ENCODE assay signal across 1 cellular context in genomic region chr9:137618105-137619067, GRCh38.
A peak's percentile ranks its signal among the peaks of the same experiment; 100 is the strongest.
TF ChIP-seq lines count a peak whose summit lies in the region.

Gene EHMT1, plus strand, starts transcription at chr9:137619005. Its CDS starts 24 bp downstream, at chr9:137619029.

TF ChIP-seq in HepG2, 621 proteins besides CTCF, POLR2A, EP300 and RAD21 (continued from another document and continues in another):
- TF ChIP-seq, protein P1, sequence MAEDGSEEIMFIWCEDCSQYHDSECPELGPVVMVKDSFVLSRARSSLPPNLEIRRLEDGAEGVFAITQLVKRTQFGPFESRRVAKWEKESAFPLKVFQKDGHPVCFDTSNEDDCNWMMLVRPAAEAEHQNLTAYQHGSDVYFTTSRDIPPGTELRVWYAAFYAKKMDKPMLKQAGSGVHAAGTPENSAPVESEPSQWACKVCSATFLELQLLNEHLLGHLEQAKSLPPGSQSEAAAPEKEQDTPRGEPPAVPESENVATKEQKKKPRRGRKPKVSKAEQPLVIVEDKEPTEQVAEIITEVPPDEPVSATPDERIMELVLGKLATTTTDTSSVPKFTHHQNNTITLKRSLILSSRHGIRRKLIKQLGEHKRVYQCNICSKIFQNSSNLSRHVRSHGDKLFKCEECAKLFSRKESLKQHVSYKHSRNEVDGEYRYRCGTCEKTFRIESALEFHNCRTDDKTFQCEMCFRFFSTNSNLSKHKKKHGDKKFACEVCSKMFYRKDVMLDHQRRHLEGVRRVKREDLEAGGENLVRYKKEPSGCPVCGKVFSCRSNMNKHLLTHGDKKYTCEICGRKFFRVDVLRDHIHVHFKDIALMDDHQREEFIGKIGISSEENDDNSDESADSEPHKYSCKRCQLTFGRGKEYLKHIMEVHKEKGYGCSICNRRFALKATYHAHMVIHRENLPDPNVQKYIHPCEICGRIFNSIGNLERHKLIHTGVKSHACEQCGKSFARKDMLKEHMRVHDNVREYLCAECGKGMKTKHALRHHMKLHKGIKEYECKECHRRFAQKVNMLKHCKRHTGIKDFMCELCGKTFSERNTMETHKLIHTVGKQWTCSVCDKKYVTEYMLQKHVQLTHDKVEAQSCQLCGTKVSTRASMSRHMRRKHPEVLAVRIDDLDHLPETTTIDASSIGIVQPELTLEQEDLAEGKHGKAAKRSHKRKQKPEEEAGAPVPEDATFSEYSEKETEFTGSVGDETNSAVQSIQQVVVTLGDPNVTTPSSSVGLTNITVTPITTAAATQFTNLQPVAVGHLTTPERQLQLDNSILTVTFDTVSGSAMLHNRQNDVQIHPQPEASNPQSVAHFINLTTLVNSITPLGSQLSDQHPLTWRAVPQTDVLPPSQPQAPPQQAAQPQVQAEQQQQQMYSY (CRISPR knock-in tag; IDR thresholded peaks at IDR 0.05), result peak; percentile 35; the same call in 1 of the 2 replicates
- TF ChIP-seq PCBP2 (optimal IDR thresholded peaks at IDR 0.05; ENCODE audit: low read depth, low read length, poor library complexity, severe bottlenecking), result no peak
- no peak for TF ChIP-seq ZFP41 (CRISPR knock-in tag; IDR thresholded peaks at IDR 0.05; ENCODE audit: borderline replicate concordance)
- no peak for TF ChIP-seq CBX2 (IDR thresholded peaks at IDR 0.05; ENCODE audit: low read depth, low read length)
- no peak for TF ChIP-seq CBX2 (CRISPR knock-in tag; IDR thresholded peaks at IDR 0.05; ENCODE audit: low read depth)
- TF ChIP-seq REL (CRISPR knock-in tag; conservative IDR thresholded peaks at IDR 0.05), result no peak
- peak; percentile 63; the same call in 1 of the 2 replicates for TF ChIP-seq MAZ (IDR thresholded peaks at IDR 0.05; ENCODE audit: borderline replicate concordance, low read depth, low read length)
- TF ChIP-seq MAZ (CRISPR knock-in tag; IDR thresholded peaks at IDR 0.05; ENCODE audit: low read depth), result peak; percentile 91
- peak; percentile 38; the same call in 1 of the 2 replicates for TF ChIP-seq HNF1B (CRISPR knock-in tag; IDR thresholded peaks at IDR 0.05)
- no peak; the same call in 1 of the 2 replicates for TF ChIP-seq ARNTL (CRISPR knock-in tag; IDR thresholded peaks at IDR 0.05)
- no peak for TF ChIP-seq ZNF530 (CRISPR knock-in tag; IDR thresholded peaks at IDR 0.05; ENCODE audit: low read depth)
- TF ChIP-seq TFAP4 (IDR thresholded peaks at IDR 0.05; ENCODE audit: borderline replicate concordance, low read depth), result no peak
- TF ChIP-seq IKZF1 (IDR thresholded peaks at IDR 0.05), result no peak
- no peak for TF ChIP-seq ZNF720 (CRISPR knock-in tag; IDR thresholded peaks at IDR 0.05)
- no peak for TF ChIP-seq CREB1 (IDR thresholded peaks at IDR 0.05)
- TF ChIP-seq CREB1 (CRISPR knock-in tag; IDR thresholded peaks at IDR 0.05), result no peak
- TF ChIP-seq ZUFSP (CRISPR knock-in tag; IDR thresholded peaks at IDR 0.05; ENCODE audit: borderline replicate concordance), result no peak
- TF ChIP-seq ETV6 (CRISPR knock-in tag; conservative IDR thresholded peaks at IDR 0.05), result peak; percentile 63; the same call in 1 of the 2 replicates
- TF ChIP-seq ZNF44 (CRISPR knock-in tag; IDR thresholded peaks at IDR 0.05), result peak; percentile 48; the same call in 1 of the 2 replicates
- peak; percentile 79 for TF ChIP-seq ZNF501 (CRISPR knock-in tag; IDR thresholded peaks at IDR 0.05)
- TF ChIP-seq, protein P2, sequence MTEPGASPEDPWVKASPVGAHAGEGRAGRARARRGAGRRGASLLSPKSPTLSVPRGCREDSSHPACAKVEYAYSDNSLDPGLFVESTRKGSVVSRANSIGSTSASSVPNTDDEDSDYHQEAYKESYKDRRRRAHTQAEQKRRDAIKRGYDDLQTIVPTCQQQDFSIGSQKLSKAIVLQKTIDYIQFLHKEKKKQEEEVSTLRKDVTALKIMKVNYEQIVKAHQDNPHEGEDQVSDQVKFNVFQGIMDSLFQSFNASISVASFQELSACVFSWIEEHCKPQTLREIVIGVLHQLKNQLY (CRISPR knock-in tag; IDR thresholded peaks at IDR 0.05), result no peak
- no peak for TF ChIP-seq FOXJ3 (CRISPR knock-in tag; IDR thresholded peaks at IDR 0.05; ENCODE audit: borderline replicate concordance)
- no peak for TF ChIP-seq HOXA7 (CRISPR knock-in tag; IDR thresholded peaks at IDR 0.05)
- TF ChIP-seq HDAC1 (CRISPR knock-in tag; IDR thresholded peaks at IDR 0.05), result peak; percentile 66
- TF ChIP-seq, protein P3, sequence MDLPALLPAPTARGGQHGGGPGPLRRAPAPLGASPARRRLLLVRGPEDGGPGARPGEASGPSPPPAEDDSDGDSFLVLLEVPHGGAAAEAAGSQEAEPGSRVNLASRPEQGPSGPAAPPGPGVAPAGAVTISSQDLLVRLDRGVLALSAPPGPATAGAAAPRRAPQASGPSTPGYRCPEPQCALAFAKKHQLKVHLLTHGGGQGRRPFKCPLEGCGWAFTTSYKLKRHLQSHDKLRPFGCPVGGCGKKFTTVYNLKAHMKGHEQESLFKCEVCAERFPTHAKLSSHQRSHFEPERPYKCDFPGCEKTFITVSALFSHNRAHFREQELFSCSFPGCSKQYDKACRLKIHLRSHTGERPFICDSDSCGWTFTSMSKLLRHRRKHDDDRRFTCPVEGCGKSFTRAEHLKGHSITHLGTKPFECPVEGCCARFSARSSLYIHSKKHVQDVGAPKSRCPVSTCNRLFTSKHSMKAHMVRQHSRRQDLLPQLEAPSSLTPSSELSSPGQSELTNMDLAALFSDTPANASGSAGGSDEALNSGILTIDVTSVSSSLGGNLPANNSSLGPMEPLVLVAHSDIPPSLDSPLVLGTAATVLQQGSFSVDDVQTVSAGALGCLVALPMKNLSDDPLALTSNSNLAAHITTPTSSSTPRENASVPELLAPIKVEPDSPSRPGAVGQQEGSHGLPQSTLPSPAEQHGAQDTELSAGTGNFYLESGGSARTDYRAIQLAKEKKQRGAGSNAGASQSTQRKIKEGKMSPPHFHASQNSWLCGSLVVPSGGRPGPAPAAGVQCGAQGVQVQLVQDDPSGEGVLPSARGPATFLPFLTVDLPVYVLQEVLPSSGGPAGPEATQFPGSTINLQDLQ (CRISPR knock-in tag; IDR thresholded peaks at IDR 0.05), result 0 out of 2 replicates have a peak, but pooled peaks have one; percentile 57
- TF ChIP-seq ZNF629 (CRISPR knock-in tag; conservative IDR thresholded peaks at IDR 0.05), result no peak
- 0 out of 2 replicates have a peak, but pooled peaks have one; percentile 41 for TF ChIP-seq MED1 (CRISPR knock-in tag; IDR thresholded peaks at IDR 0.05)
- peak; percentile 88 for TF ChIP-seq ZNF225 (CRISPR knock-in tag; IDR thresholded peaks at IDR 0.05)
- TF ChIP-seq RXRB (CRISPR knock-in tag; IDR thresholded peaks at IDR 0.05; ENCODE audit: borderline replicate concordance), result peak; percentile 27; the same call in 1 of the 2 replicates
- TF ChIP-seq ZHX1 (CRISPR knock-in tag; IDR thresholded peaks at IDR 0.05; ENCODE audit: low read depth), result no peak
- TF ChIP-seq ZNF678 (CRISPR knock-in tag; IDR thresholded peaks at IDR 0.05), result no peak
- TF ChIP-seq CBX1 (IDR thresholded peaks at IDR 0.05; ENCODE audit: low read depth), result no peak
- TF ChIP-seq, protein P4, sequence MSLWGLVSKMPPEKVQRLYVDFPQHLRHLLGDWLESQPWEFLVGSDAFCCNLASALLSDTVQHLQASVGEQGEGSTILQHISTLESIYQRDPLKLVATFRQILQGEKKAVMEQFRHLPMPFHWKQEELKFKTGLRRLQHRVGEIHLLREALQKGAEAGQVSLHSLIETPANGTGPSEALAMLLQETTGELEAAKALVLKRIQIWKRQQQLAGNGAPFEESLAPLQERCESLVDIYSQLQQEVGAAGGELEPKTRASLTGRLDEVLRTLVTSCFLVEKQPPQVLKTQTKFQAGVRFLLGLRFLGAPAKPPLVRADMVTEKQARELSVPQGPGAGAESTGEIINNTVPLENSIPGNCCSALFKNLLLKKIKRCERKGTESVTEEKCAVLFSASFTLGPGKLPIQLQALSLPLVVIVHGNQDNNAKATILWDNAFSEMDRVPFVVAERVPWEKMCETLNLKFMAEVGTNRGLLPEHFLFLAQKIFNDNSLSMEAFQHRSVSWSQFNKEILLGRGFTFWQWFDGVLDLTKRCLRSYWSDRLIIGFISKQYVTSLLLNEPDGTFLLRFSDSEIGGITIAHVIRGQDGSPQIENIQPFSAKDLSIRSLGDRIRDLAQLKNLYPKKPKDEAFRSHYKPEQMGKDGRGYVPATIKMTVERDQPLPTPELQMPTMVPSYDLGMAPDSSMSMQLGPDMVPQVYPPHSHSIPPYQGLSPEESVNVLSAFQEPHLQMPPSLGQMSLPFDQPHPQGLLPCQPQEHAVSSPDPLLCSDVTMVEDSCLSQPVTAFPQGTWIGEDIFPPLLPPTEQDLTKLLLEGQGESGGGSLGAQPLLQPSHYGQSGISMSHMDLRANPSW (CRISPR knock-in tag; IDR thresholded peaks at IDR 0.05; ENCODE audit: borderline replicate concordance), result no peak
- TF ChIP-seq ELF4 (CRISPR knock-in tag; IDR thresholded peaks at IDR 0.05; ENCODE audit: borderline replicate concordance), result no peak
- no peak for TF ChIP-seq NAIF1 (CRISPR knock-in tag; IDR thresholded peaks at IDR 0.05; ENCODE audit: borderline replicate concordance)
- TF ChIP-seq KLF6 (CRISPR knock-in tag; IDR thresholded peaks at IDR 0.05), result peak; percentile 84
- TF ChIP-seq PITX1 (CRISPR knock-in tag; IDR thresholded peaks at IDR 0.05), result peak; percentile 30; the same call in 1 of the 2 replicates
- TF ChIP-seq KLF16 (CRISPR knock-in tag; IDR thresholded peaks at IDR 0.05), result no peak
- TF ChIP-seq TAF15 (IDR thresholded peaks at IDR 0.05; ENCODE audit: low read depth, low read length, poor library complexity, severe bottlenecking), result no peak
- TF ChIP-seq ZC3H13 (CRISPR knock-in tag; IDR thresholded peaks at IDR 0.05), result peak; percentile 65; the same call in 1 of the 2 replicates
- TF ChIP-seq ZNF691 (CRISPR knock-in tag; IDR thresholded peaks at IDR 0.05; ENCODE audit: borderline replicate concordance, low read depth), result peak; percentile 24; the same call in 1 of the 2 replicates
- no peak for TF ChIP-seq XBP1 (CRISPR knock-in tag; IDR thresholded peaks at IDR 0.05)
- TF ChIP-seq ZBTB49 (CRISPR knock-in tag; IDR thresholded peaks at IDR 0.05; ENCODE audit: borderline replicate concordance), result no peak
